In genomic region chr20:57351042-57351783, GRCh38 we compare ENCODE assay signal across 8 cellular contexts. TPM values are rescaled to one million over a fixed set of nuclear protein-coding genes. Genes with fewer than 3 reads are reported as not detected.
DNase-seq lines count a peak whose midpoint lies in the region; ATAC-seq and TF ChIP-seq lines count a peak whose summit lies in the region.

TSS of gene RAE1 (plus strand) at chr20:57351255. CDS start at chr20:57354039, 2,784 bp downstream.

- peak within 1 kb of the TSS; percentile 99 for H3K4me3 ChIP-seq in LNCaP clone FGC (ENCODE audit: low read depth, low read length)
- H3K4me3 ChIP-seq in fibroblast of mammary gland (ENCODE audit: control insufficient read depth, low read depth, low read length): peak within 1 kb of the TSS; percentile 98

- peaks cover 0 to 4% (median 0%) of the 10 kb centered on the region in 5 donors for H3K27me3 Mint-ChIP-seq in naive thymus-derived CD8-positive, alpha-beta T cell
- peaks cover 10 to 14% of the 10 kb centered on the region in 2 donors for H3K27me3 Mint-ChIP-seq in stimulated activated naive B cell treated with anti-CD40 and anti-IgM and Interleukin-4, amounts not matched to agents 10 μg/mL and 1 μg/mL and 100 μg/mL, for 72 hours

- peak; percentile 96 for DNase-seq in DMS53 (lab: John Stamatoyannopoulos, UW)
- DNase-seq in LNCaP clone FGC (ENCODE audit: low read depth): peak; percentile 88
- DNase-seq in RPMI8226: peak; percentile 95
- peak; percentile 83 to 84 for DNase-seq in activated T-helper 1 cell treated with anti-CD3 and anti-CD28 coated beads, Interleukin-2, amount 50 U/mL, for 16 hours (ENCODE audit: low read depth in 1 of 2, low spot score in 1 of 2)
- peak; percentile 92 for DNase-seq in fibroblast of mammary gland (ENCODE audit: low read depth)
- DNase-seq in naive thymus-derived CD8-positive, alpha-beta T cell: peak; percentile 84 to 95 (median 90)
- peak; percentile 86 for DNase-seq in stimulated activated naive B cell treated with anti-CD40 and anti-IgM and Interleukin-4, amounts not matched to agents 10 μg/mL and 1 μg/mL and 100 μg/mL, for 72 hours

- peak; percentile 80 for ATAC-seq in GM21825 (IDR thresholded peaks at IDR 0.05; ENCODE audit: unreplicated experiment)
- peak; percentile 84 to 88 for ATAC-seq in naive thymus-derived CD8-positive, alpha-beta T cell
- ATAC-seq in stimulated activated naive B cell treated with anti-CD40 and anti-IgM and Interleukin-4, amounts not matched to agents 10 μg/mL and 1 μg/mL and 100 μg/mL, for 72 hours (replicated peaks): peak; percentile 88 to 90

- TF ChIP-seq CTCF in LNCaP clone FGC (IDR thresholded peaks at IDR 0.05; ENCODE audit: control insufficient read depth, extremely low read depth, insufficient read depth): no peak
- no peak for TF ChIP-seq CTCF in fibroblast of mammary gland (conservative IDR thresholded peaks at IDR 0.05; ENCODE audit: control insufficient read depth, insufficient read depth, low read depth, low read length)

- peaks cover 0 to 25% (median 0%) of the 10 kb centered on the region in 3 donors for H3K36me3 Mint-ChIP-seq in naive thymus-derived CD8-positive, alpha-beta T cell
- H3K36me3 Mint-ChIP-seq in stimulated activated naive B cell treated with anti-CD40 and anti-IgM and Interleukin-4, amounts not matched to agents 10 μg/mL and 1 μg/mL and 100 μg/mL, for 72 hours: peaks cover 9 to 10% of the 10 kb centered on the region in 2 donors

- H3K4me3 Mint-ChIP-seq in naive thymus-derived CD8-positive, alpha-beta T cell: peak within 1 kb of the TSS; percentile 84 to 94 (median 89)
- H3K4me3 Mint-ChIP-seq in stimulated activated naive B cell treated with anti-CD40 and anti-IgM and Interleukin-4, amounts not matched to agents 10 μg/mL and 1 μg/mL and 100 μg/mL, for 72 hours: peak within 1 kb of the TSS; percentile 89 to 91

- peak within 1 kb of the TSS; percentile 82 to 95 (median 92) for H3K27ac Mint-ChIP-seq in naive thymus-derived CD8-positive, alpha-beta T cell
- H3K27ac Mint-ChIP-seq in stimulated activated naive B cell treated with anti-CD40 and anti-IgM and Interleukin-4, amounts not matched to agents 10 μg/mL and 1 μg/mL and 100 μg/mL, for 72 hours: peak within 1 kb of the TSS; percentile 92

- H3K4me1 Mint-ChIP-seq in naive thymus-derived CD8-positive, alpha-beta T cell: peaks cover 10 to 28% (median 26%) of the 10 kb centered on the region in 4 donors
- peaks cover 8 to 15% of the 10 kb centered on the region in 2 donors for H3K4me1 Mint-ChIP-seq in stimulated activated naive B cell treated with anti-CD40 and anti-IgM and Interleukin-4, amounts not matched to agents 10 μg/mL and 1 μg/mL and 100 μg/mL, for 72 hours

- POLR2A ChIA-PET in naive thymus-derived CD8-positive, alpha-beta T cell (lab: Charles Lee): interaction anchor here (1.2 to 1.5 kb wide), 2 partner anchors 39 to 47 kb away, joined by 4 to 5 read pairs; no protein-coding TSS in a partner anchor

- H3K9me3 Mint-ChIP-seq in naive thymus-derived CD8-positive, alpha-beta T cell: no peaks in the 10 kb centered on the region
- H3K9me3 Mint-ChIP-seq in stimulated activated naive B cell treated with anti-CD40 and anti-IgM and Interleukin-4, amounts not matched to agents 10 μg/mL and 1 μg/mL and 100 μg/mL, for 72 hours: no peaks in the 10 kb centered on the region

RNA-seq across cellular contexts. Expression of gene RAE1, which starts in this region (rescaled TPM):
- 10 to 100 TPM; 30.9 to 34.0 TPM for total RNA-seq in naive thymus-derived CD8-positive, alpha-beta T cell
- 10 to 100 TPM; 35.5 to 54.4 (median 37.0) TPM for polyA plus RNA-seq in naive thymus-derived CD8-positive, alpha-beta T cell

Comparison
In these comparisons a context has a peak if more than half of its experiments do, and no peak if none do; other contexts are left out.
1. Peak in every context shown above with its lines: DNase-seq, ATAC-seq and H3K4me3 ChIP-seq.